ENCODE assay signal across 1 cellular context in the genomic region with DNA sequence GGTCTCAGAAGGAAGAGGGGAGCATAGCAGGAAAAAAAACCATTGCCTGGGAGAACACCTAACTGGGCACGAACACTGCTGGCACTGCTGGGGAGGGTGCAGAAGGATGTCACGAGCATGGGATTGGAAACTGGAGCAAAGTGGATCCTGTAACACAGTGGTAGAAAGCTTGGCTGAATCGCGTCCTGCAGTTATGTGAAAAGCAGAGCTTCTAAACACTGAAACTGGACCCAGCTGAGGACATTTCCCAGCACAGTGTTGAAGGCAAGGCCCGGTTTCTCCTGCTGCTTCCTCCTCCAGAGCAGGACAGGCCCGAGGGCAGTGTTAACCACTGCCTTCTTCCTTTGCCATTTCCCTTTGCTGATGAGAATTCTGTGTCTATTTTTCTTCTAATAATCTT.
TF ChIP-seq lines count a peak whose summit lies in the region.

No MANE protein-coding gene starts in this region.

TF ChIP-seq in GM23338, 12 proteins besides CTCF, POLR2A, EP300 and RAD21 (continued from another document):
- TF ChIP-seq ZNF462 (CRISPR knock-in tag; IDR thresholded peaks at IDR 0.05) (no peak), EZH2phosphoT487 (IDR thresholded peaks at IDR 0.05; ENCODE audit: unreplicated experiment) (no peak), CREB1 (CRISPR knock-in tag; IDR thresholded peaks at IDR 0.05; ENCODE audit: low read depth) (no peak), NANOG (IDR thresholded peaks at IDR 0.05; ENCODE audit: borderline replicate concordance) (no peak), ZNF331 (CRISPR knock-in tag; IDR thresholded peaks at IDR 0.05; ENCODE audit: low read depth) (no peak), STAT1 (IDR thresholded peaks at IDR 0.05; ENCODE audit: unreplicated experiment) (no peak)
- TF ChIP-seq, protein P1, sequence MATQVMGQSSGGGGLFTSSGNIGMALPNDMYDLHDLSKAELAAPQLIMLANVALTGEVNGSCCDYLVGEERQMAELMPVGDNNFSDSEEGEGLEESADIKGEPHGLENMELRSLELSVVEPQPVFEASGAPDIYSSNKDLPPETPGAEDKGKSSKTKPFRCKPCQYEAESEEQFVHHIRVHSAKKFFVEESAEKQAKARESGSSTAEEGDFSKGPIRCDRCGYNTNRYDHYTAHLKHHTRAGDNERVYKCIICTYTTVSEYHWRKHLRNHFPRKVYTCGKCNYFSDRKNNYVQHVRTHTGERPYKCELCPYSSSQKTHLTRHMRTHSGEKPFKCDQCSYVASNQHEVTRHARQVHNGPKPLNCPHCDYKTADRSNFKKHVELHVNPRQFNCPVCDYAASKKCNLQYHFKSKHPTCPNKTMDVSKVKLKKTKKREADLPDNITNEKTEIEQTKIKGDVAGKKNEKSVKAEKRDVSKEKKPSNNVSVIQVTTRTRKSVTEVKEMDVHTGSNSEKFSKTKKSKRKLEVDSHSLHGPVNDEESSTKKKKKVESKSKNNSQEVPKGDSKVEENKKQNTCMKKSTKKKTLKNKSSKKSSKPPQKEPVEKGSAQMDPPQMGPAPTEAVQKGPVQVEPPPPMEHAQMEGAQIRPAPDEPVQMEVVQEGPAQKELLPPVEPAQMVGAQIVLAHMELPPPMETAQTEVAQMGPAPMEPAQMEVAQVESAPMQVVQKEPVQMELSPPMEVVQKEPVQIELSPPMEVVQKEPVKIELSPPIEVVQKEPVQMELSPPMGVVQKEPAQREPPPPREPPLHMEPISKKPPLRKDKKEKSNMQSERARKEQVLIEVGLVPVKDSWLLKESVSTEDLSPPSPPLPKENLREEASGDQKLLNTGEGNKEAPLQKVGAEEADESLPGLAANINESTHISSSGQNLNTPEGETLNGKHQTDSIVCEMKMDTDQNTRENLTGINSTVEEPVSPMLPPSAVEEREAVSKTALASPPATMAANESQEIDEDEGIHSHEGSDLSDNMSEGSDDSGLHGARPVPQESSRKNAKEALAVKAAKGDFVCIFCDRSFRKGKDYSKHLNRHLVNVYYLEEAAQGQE (IDR thresholded peaks at IDR 0.05; ENCODE audit: unreplicated experiment) = no peak
